8 cellular contexts compared by ENCODE assay signal in the genomic region with DNA sequence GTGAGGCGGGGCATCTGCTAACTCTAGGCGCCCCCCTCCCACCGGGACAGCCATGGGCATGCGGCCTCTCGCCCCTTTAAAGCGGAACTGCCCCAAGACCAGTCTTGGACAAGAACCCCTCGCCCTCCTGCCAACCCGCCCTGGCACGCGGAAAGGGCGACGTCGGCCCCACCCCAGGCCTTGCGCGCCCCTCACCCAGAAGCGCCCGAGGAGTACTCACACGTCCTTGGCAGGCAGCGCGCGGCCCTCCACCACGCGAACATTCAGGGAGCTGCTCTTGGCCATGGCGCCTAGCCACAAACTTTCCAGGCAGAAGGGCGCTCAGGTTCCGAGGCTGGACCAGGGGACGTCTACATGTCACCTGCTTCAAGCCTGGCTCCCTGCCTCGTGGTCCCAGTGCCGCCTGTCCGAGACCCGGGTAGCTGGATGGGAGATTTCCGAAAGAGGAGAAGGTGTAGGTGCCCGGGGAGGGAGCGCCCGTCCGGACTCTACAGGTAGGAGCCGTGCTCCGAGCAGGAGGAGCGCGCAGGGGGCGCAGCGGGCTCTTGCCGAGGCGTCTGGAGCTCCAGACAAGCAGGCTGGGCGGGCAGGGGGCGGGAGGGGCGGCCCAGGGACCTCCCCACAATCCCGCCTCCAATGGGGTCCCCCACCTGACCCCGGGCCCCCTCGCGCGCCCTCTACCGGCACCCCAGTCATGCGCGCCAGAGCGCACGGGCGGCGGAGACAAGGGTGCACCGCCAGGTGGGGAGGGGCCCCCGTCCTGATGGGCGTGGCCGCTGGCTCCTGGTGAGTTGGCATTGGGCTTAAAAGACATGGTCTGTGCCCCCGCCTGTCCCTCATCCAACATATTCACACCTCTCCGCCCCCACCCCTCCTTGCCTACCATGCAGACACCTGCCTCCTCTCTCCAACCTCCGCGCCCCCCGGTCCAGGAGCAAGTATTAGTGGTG. TPM values are rescaled to one million over a fixed set of nuclear protein-coding genes. Genes with fewer than 3 reads are reported as not detected.
DNase-seq lines count a peak whose midpoint lies in the region; ATAC-seq and FAIRE-seq lines count a peak whose summit lies in the region.

A gene with protein sequence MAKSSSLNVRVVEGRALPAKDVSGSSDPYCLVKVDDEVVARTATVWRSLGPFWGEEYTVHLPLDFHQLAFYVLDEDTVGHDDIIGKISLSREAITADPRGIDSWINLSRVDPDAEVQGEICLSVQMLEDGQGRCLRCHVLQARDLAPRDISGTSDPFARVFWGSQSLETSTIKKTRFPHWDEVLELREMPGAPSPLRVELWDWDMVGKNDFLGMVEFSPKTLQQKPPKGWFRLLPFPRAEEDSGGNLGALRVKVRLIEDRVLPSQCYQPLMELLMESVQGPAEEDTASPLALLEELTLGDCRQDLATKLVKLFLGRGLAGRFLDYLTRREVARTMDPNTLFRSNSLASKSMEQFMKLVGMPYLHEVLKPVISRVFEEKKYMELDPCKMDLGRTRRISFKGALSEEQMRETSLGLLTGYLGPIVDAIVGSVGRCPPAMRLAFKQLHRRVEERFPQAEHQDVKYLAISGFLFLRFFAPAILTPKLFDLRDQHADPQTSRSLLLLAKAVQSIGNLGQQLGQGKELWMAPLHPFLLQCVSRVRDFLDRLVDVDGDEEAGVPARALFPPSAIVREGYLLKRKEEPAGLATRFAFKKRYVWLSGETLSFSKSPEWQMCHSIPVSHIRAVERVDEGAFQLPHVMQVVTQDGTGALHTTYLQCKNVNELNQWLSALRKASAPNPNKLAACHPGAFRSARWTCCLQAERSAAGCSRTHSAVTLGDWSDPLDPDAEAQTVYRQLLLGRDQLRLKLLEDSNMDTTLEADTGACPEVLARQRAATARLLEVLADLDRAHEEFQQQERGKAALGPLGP (minus strand): TSS at position 584 of the 950 bp plus-strand sequence. CDS start 299 bp downstream, at position 285.

- no peaks in the 10 kb centered on the region for H3K36me3 ChIP-seq in CD4-positive, CD25-positive, alpha-beta regulatory T cell (ENCODE audit: control insufficient read depth, insufficient read depth, low read length)
- no peaks in the 10 kb centered on the region for H3K36me3 ChIP-seq in SK-N-MC (ENCODE audit: insufficient read depth, low read length)

- H3K9ac ChIP-seq in SK-N-MC (ENCODE audit: insufficient read length) = peak within 1 kb of the TSS; percentile 42

- peak; percentile 76 to 78 for ATAC-seq in CD4-positive, CD25-positive, alpha-beta regulatory T cell (ENCODE audit: low read depth in 2 of 2)

- CTCF ChIA-PET in activated naive CD4-positive, alpha-beta T cell treated with anti-CD3 and anti-CD28 coated beads, Interleukin-2, amount 10 ng/mL, durations not matched to agents 7 days and 5 days (lab: Charles Lee) = interaction anchor here (0.5 to 1.5 kb wide), 7 partner anchors 16 to 143 kb away, joined by 3 to 5 read pairs (median 4); no protein-coding TSS in a partner anchor

- H3K36me3 Mint-ChIP-seq in CD4-positive, CD25-positive, alpha-beta regulatory T cell = no peaks in the 10 kb centered on the region
- no peaks in the 10 kb centered on the region for H3K36me3 Mint-ChIP-seq in activated naive CD4-positive, alpha-beta T cell treated with anti-CD3 and anti-CD28 coated beads, Interleukin-2, amount 10 ng/mL, durations not matched to agents 7 days and 5 days

- H3K9me3 Mint-ChIP-seq in CD4-positive, CD25-positive, alpha-beta regulatory T cell = no peaks in the 10 kb centered on the region
- H3K9me3 Mint-ChIP-seq in activated naive CD4-positive, alpha-beta T cell treated with anti-CD3 and anti-CD28 coated beads, Interleukin-2, amount 10 ng/mL, durations not matched to agents 7 days and 5 days = no peaks in the 10 kb centered on the region

- H3K4me3 ChIP-seq in CD4-positive, CD25-positive, alpha-beta regulatory T cell (ENCODE audit: low read depth, low read length) = peak within 1 kb of the TSS; percentile 26
- H3K4me3 ChIP-seq in SK-N-MC = peak within 1 kb of the TSS; percentile 80

- H3K27ac Mint-ChIP-seq in CD4-positive, CD25-positive, alpha-beta regulatory T cell = peak within 1 kb of the TSS in 2 of 3 donors; percentile 48 to 94
- H3K27ac Mint-ChIP-seq in activated naive CD4-positive, alpha-beta T cell treated with anti-CD3 and anti-CD28 coated beads, Interleukin-2, amount 10 ng/mL, durations not matched to agents 7 days and 5 days = peak within 1 kb of the TSS; percentile 69

- no peaks in the 10 kb centered on the region for H3K27me3 Mint-ChIP-seq in CD4-positive, CD25-positive, alpha-beta regulatory T cell
- peaks cover 46% of the 10 kb centered on the region for H3K27me3 Mint-ChIP-seq in activated naive CD4-positive, alpha-beta T cell treated with anti-CD3 and anti-CD28 coated beads, Interleukin-2, amount 10 ng/mL, durations not matched to agents 7 days and 5 days

- no peaks in the 10 kb centered on the region for H3K9me3 ChIP-seq in CD4-positive, CD25-positive, alpha-beta regulatory T cell (ENCODE audit: control insufficient read depth in 2 of 2, low read length in 2 of 2)
- no peaks in the 10 kb centered on the region for H3K9me3 ChIP-seq in SK-N-MC (ENCODE audit: low read depth, low read length)

- peak within 1 kb of the TSS; percentile 57 for H3K27ac ChIP-seq in CD4-positive, CD25-positive, alpha-beta regulatory T cell (ENCODE audit: insufficient read depth, low read length, poor library complexity, severe bottlenecking)
- H3K27ac ChIP-seq in SK-N-MC = no peak within 1 kb of the TSS

- peaks cover 0 to 23% (median 10%) of the 10 kb centered on the region in 4 donors for H3K4me1 Mint-ChIP-seq in CD4-positive, CD25-positive, alpha-beta regulatory T cell
- peaks cover 17% of the 10 kb centered on the region for H3K4me1 Mint-ChIP-seq in activated naive CD4-positive, alpha-beta T cell treated with anti-CD3 and anti-CD28 coated beads, Interleukin-2, amount 10 ng/mL, durations not matched to agents 7 days and 5 days

- peaks cover 15% of the 10 kb centered on the region for H3K4me1 ChIP-seq in CD4-positive, CD25-positive, alpha-beta regulatory T cell (ENCODE audit: control insufficient read depth, insufficient read depth, low read length, poor library complexity, severe bottlenecking)

- H3K27me3 ChIP-seq in CD4-positive, CD25-positive, alpha-beta regulatory T cell (ENCODE audit: control insufficient read depth, insufficient read depth, low read length) = no peaks in the 10 kb centered on the region

- DNase-seq in CD4-positive, CD25-positive, alpha-beta regulatory T cell = peak; percentile 67 to 75 (median 68)
- peak; percentile 90 for DNase-seq in HK-2 (ENCODE audit: unreplicated experiment)
- DNase-seq in SK-N-MC (ENCODE audit: low read depth, low spot score) = no peak
- peak; percentile 79 for DNase-seq in activated naive CD4-positive, alpha-beta T cell treated with anti-CD3 and anti-CD28 coated beads, Interleukin-2, amount 10 ng/mL, durations not matched to agents 7 days and 5 days
- peak; percentile 90 for DNase-seq in islet precursor cell
- peak; percentile 65 to 67 (median 66) for DNase-seq in stimulated activated CD4-positive, alpha-beta T cell treated with anti-CD3 and anti-CD28 coated beads, TNF-alpha, amount 100 ng/mL, for 4 hours (ENCODE audit: low read depth in 3 of 3)
- no peak for DNase-seq in GM19240 (ENCODE audit: insufficient read length, low spot score)
- no peak for DNase-seq in GM19239 (ENCODE audit: insufficient read length, low spot score)

- peak within 1 kb of the TSS; percentile 79 to 91 (median 89) for H3K4me3 Mint-ChIP-seq in CD4-positive, CD25-positive, alpha-beta regulatory T cell
- peak within 1 kb of the TSS; percentile 68 for H3K4me3 Mint-ChIP-seq in activated naive CD4-positive, alpha-beta T cell treated with anti-CD3 and anti-CD28 coated beads, Interleukin-2, amount 10 ng/mL, durations not matched to agents 7 days and 5 days

- no peak for FAIRE-seq in GM19239 (lab: Jason Lieb, UNC)

RNA-seq across cellular contexts. Expression of the gene that starts here (rescaled TPM):
- not detected for total RNA-seq in CD4-positive, CD25-positive, alpha-beta regulatory T cell
- polyA plus RNA-seq in CD4-positive, CD25-positive, alpha-beta regulatory T cell = under 1 TPM in 3 of 4 donors, not detected in 1; 0.42 to 0.79 (median 0.73) TPM

Comparison
In these comparisons a context has a peak if more than half of its experiments do, and no peak if none do; other contexts are left out.
1. Peak in DNase-seq, ATAC-seq, H3K4me3 ChIP-seq and H3K27ac ChIP-seq in CD4-positive, CD25-positive, alpha-beta regulatory T cell; RNA of the gene not detected or under 1 TPM.
2. DNase-seq: peak in HK-2 (single experiment), activated naive CD4-positive, alpha-beta T cell treated with anti-CD3 and anti-CD28 coated beads, Interleukin-2, amount 10 ng/mL, durations not matched to agents 7 days and 5 days (single experiment), islet precursor cell (single experiment) and stimulated activated CD4-positive, alpha-beta T cell treated with anti-CD3 and anti-CD28 coated beads, TNF-alpha, amount 100 ng/mL, for 4 hours (3 of 3); none in SK-N-MC (single experiment), GM19240 (single experiment) and GM19239 (single experiment).